Comparison of ENCODE assay signal across 1 cellular context in genomic region chr15:75335313-75335704, GRCh38.
TF ChIP-seq lines count a peak whose summit lies in the region.

No MANE protein-coding gene starts in this region.

TF ChIP-seq in GM12878, 131 proteins besides CTCF, POLR2A, EP300 and RAD21:
- TF ChIP-seq SMAD5 (IDR thresholded peaks at IDR 0.05; ENCODE audit: low read depth) (no peak), ATF3 (IDR thresholded peaks at IDR 0.05; ENCODE audit: borderline replicate concordance, extremely low read depth, low read depth, low read length) (no peak), NR2C1 (IDR thresholded peaks at IDR 0.05) (no peak), PAX8 (IDR thresholded peaks at IDR 0.05) (no peak), ZBTB33 (IDR thresholded peaks at IDR 0.05) (no peak), KDM1A (IDR thresholded peaks at IDR 0.05; ENCODE audit: borderline replicate concordance) (no peak), CHD4 (IDR thresholded peaks at IDR 0.05) (no peak), CBFB (IDR thresholded peaks at IDR 0.05; ENCODE audit: low read depth) (no peak), USF1 (IDR thresholded peaks at IDR 0.05; ENCODE audit: borderline replicate concordance, extremely low read length, insufficient read depth, low read depth, low read length) (no peak), ZNF24 (IDR thresholded peaks at IDR 0.05) (no peak), NBN (IDR thresholded peaks at IDR 0.05) (no peak), MEF2A (IDR thresholded peaks at IDR 0.05; ENCODE audit: insufficient read depth, low read depth, low read length) (no peak), RELA (IDR thresholded peaks at IDR 0.05; ENCODE audit: borderline replicate concordance, partially characterized antibody) (no peak), MTA2 (IDR thresholded peaks at IDR 0.05; ENCODE audit: low read depth) (no peak), SMC3 (IDR thresholded peaks at IDR 0.05; ENCODE audit: borderline replicate concordance, low read length) (no peak)
